20 cellular contexts compared by ENCODE assay signal in genomic region chr6:31227143-31227542, GRCh38. TPM values are rescaled to one million over a fixed set of nuclear protein-coding genes. Genes with fewer than 3 reads are reported as not detected.
A peak's percentile ranks its signal among the peaks of the same experiment; 100 is the strongest.
DNase-seq lines count a peak whose midpoint lies in the region; ATAC-seq and TF ChIP-seq lines count a peak whose summit lies in the region.
"Had no signal": no experiment of that assay in that cellular context is flagged by ENCODE, and none has a peak within 500 bp of the region (broad histone marks: within the 10 kb centered on the region; RNA-seq: fewer than 3 reads in every experiment).

No MANE protein-coding gene starts in this region.

- no peak overlapping the region for H3K27ac ChIP-seq in GM23338 (ENCODE audit: low read depth)
- H3K27ac ChIP-seq in OCI-LY7 (ENCODE audit: low read depth, low read length, poor library complexity, severe bottlenecking): no peak overlapping the region
- no peak overlapping the region for H3K27ac ChIP-seq in fibroblast of lung (ENCODE audit: insufficient read depth, low read length)
- H3K27ac ChIP-seq in neural progenitor cell: no peak overlapping the region
- H3K27ac ChIP-seq: BLaER1, HL-60 had no signal

- H3K27me3 ChIP-seq in GM23338 (ENCODE audit: insufficient read depth) (no peaks in the 10 kb centered on the region), fibroblast of lung (ENCODE audit: control insufficient read depth, insufficient read depth, low read length) (peaks cover 2% of the 10 kb centered on the region), neural progenitor cell (no peaks in the 10 kb centered on the region)
- H3K27me3 ChIP-seq: BLaER1 had no signal

- no peak overlapping the region for H3K27ac Mint-ChIP-seq in GM23338
- H3K27ac Mint-ChIP-seq in neural progenitor cell: peak overlapping the region; percentile 5
- no peak overlapping the region for H3K27ac Mint-ChIP-seq in natural killer cell treated with Interleukin-12 subunit alpha and Interleukin-12 subunit beta and Interleukin-15 and Interleukin-18, amount 100 ng/mL, for 72 hours

- BruUV-seq in OCI-LY7 (replicated peaks; lab: Mats Ljungman, UMichigan): no TSS peak

- ATAC-seq in GM23338 (no peak), GM19463 (IDR thresholded peaks at IDR 0.05; ENCODE audit: unreplicated experiment) (no peak)
- no peak for ATAC-seq in natural killer cell treated with Interleukin-12 subunit alpha and Interleukin-12 subunit beta and Interleukin-15 and Interleukin-18, amount 100 ng/mL, for 72 hours
- ATAC-seq: HepG2 had no signal

- H3K27me3 Mint-ChIP-seq in GM23338 (ENCODE audit: insufficient read depth, low read depth, poor library complexity) (no peaks in the 10 kb centered on the region), neural progenitor cell (ENCODE audit: insufficient read depth, low read depth) (peaks cover 4% of the 10 kb centered on the region)
- H3K27me3 Mint-ChIP-seq in natural killer cell treated with Interleukin-12 subunit alpha and Interleukin-12 subunit beta and Interleukin-15 and Interleukin-18, amount 100 ng/mL, for 72 hours: peaks cover 7 to 9% of the 10 kb centered on the region in 2 donors

- no peaks in the 10 kb centered on the region for H3K9me2 ChIP-seq in GM23338 (ENCODE audit: insufficient read depth)
- H3K9me2 ChIP-seq in OCI-LY7 (ENCODE audit: insufficient read depth, low read length): no peaks in the 10 kb centered on the region

- no peaks in the 10 kb centered on the region for H3K36me3 Mint-ChIP-seq in GM23338 (ENCODE audit: low read depth)
- H3K36me3 Mint-ChIP-seq in neural progenitor cell: no peaks in the 10 kb centered on the region
- no peaks in the 10 kb centered on the region for H3K36me3 Mint-ChIP-seq in natural killer cell treated with Interleukin-12 subunit alpha and Interleukin-12 subunit beta and Interleukin-15 and Interleukin-18, amount 100 ng/mL, for 72 hours
- H3K36me3 Mint-ChIP-seq: CD14-positive monocyte; CD4-positive, alpha-beta memory T cell had no signal

- H3K36me3 ChIP-seq in GM23338 (ENCODE audit: insufficient read depth) (no peaks in the 10 kb centered on the region), OCI-LY7 (ENCODE audit: insufficient read depth, low read length) (no peaks in the 10 kb centered on the region), fibroblast of lung (ENCODE audit: control insufficient read depth, insufficient read depth, low read length) (no peaks in the 10 kb centered on the region), neural progenitor cell (no peaks in the 10 kb centered on the region)
- H3K36me3 ChIP-seq: BLaER1, HAP-1 had no signal

- H3K4me1 ChIP-seq in GM23338 (ENCODE audit: insufficient read depth) (no peaks in the 10 kb centered on the region), OCI-LY7 (ENCODE audit: insufficient read depth, low read length, poor library complexity, severe bottlenecking) (peaks cover 54% of the 10 kb centered on the region), fibroblast of lung (ENCODE audit: control insufficient read depth, extremely low read depth, insufficient read depth, low read length) (no peaks in the 10 kb centered on the region), neural progenitor cell (peaks cover 8% of the 10 kb centered on the region)
- H3K4me1 ChIP-seq: BLaER1, HAP-1 had no signal

- H3K9me3 Mint-ChIP-seq in GM23338 (no peaks in the 10 kb centered on the region), neural progenitor cell (no peaks in the 10 kb centered on the region)
- H3K9me3 Mint-ChIP-seq in natural killer cell treated with Interleukin-12 subunit alpha and Interleukin-12 subunit beta and Interleukin-15 and Interleukin-18, amount 100 ng/mL, for 72 hours: no peaks in the 10 kb centered on the region
- H3K9me3 Mint-ChIP-seq: CD4-positive, alpha-beta memory T cell had no signal

- H3F3A ChIP-seq in GM23338 (replicated peaks; ENCODE audit: low read depth): no peaks in the 10 kb centered on the region
- H3F3A ChIP-seq in neural progenitor cell (ENCODE audit: low read depth): no peaks in the 10 kb centered on the region

- POLR2A ChIA-PET in OCI-LY7 (lab: Charles Lee): interaction anchor here (0.7 to 2.1 kb wide), 5 partner anchors 15 to 546 kb away, joined by 3 to 7 read pairs (median 3); no protein-coding TSS in a partner anchor

- 0 out of 2 replicates have a peak overlapping the region, but pooled peaks have one; percentile 1 for H2AFZ ChIP-seq in GM23338
- H2AFZ ChIP-seq in OCI-LY7 (ENCODE audit: low read length): peak overlapping the region; percentile 45; the same call in 1 of the 2 replicates
- peak overlapping the region; percentile 40 for H2AFZ ChIP-seq in fibroblast of lung (ENCODE audit: low read length)
- H2AFZ ChIP-seq in neural progenitor cell (replicated peaks): peak overlapping the region; percentile 28

- H3K4me2 ChIP-seq in GM23338 (no peak overlapping the region), OCI-LY7 (ENCODE audit: low read length) (no peak overlapping the region), fibroblast of lung (ENCODE audit: extremely low read depth, insufficient read depth, low read length) (no peak overlapping the region), neural progenitor cell (no peak overlapping the region)
- H3K4me2 ChIP-seq: BLaER1 had no signal

- H3K9me3 ChIP-seq in OCI-LY7 (ENCODE audit: low read length) (no peaks in the 10 kb centered on the region), fibroblast of lung (ENCODE audit: control insufficient read depth, insufficient read depth, low read depth, low read length) (no peaks in the 10 kb centered on the region), neural progenitor cell (ENCODE audit: low read depth) (no peaks in the 10 kb centered on the region)
- H3K9me3 ChIP-seq: BLaER1, HAP-1 had no signal

- no peaks in the 10 kb centered on the region for H4K20me1 ChIP-seq in GM23338 (replicated peaks; ENCODE audit: insufficient read depth)
- H4K20me1 ChIP-seq in OCI-LY7 (ENCODE audit: insufficient read depth, low read length): no peaks in the 10 kb centered on the region
- no peaks in the 10 kb centered on the region for H4K20me1 ChIP-seq in fibroblast of lung (ENCODE audit: control insufficient read depth, extremely low read depth, insufficient read depth, low read length)
- no peaks in the 10 kb centered on the region for H4K20me1 ChIP-seq in neural progenitor cell (ENCODE audit: low read depth)
- H4K20me1 ChIP-seq: BLaER1 had no signal

- TF ChIP-seq CTCF in GM23338 (conservative IDR thresholded peaks at IDR 0.05; ENCODE audit: low read depth in 2 of 2): no peak
- no peak for TF ChIP-seq CTCF in OCI-LY7 (conservative IDR thresholded peaks at IDR 0.05; ENCODE audit: low read length)
- no peak for TF ChIP-seq CTCF in fibroblast of lung (conservative IDR thresholded peaks at IDR 0.05 in 1 of 2, IDR thresholded peaks at IDR 0.05 in 1 of 2; ENCODE audit: low read depth in 1 of 2, low read length in 2 of 2)
- TF ChIP-seq CTCF in neural progenitor cell (IDR thresholded peaks at IDR 0.05): no peak

- intact Hi-C loops in OCI-LY7 (cut with micrococcal nuclease; ENCODE audit: unreplicated experiment): loop anchor here (10.0 kb wide), 1 partner anchor 458 kb away; the partner anchor contains the start of gene LY6G5C

- DNase-seq in GM23338 (ENCODE audit: low spot score) (no peak), OCI-LY7 (ENCODE audit: low spot score) (no peak), fibroblast of lung (ENCODE audit: low read depth in 2 of 2) (no peak), neural progenitor cell (ENCODE audit: low spot score) (no peak), iPS-NIHi7 (ENCODE audit: extremely low spot score) (no peak)
- no peak for DNase-seq in natural killer cell treated with Interleukin-12 subunit alpha and Interleukin-12 subunit beta and Interleukin-15 and Interleukin-18, amount 100 ng/mL, for 72 hours (ENCODE audit: low spot score)
- DNase-seq: 8988T; CD4-positive, alpha-beta memory T cell; DMS153; DMS79; GF-D8 had no signal

- no peak overlapping the region for H3K4me3 ChIP-seq in GM23338
- no peak overlapping the region for H3K4me3 ChIP-seq in OCI-LY7 (ENCODE audit: low read depth, low read length, poor library complexity, severe bottlenecking)
- no peak overlapping the region for H3K4me3 ChIP-seq in fibroblast of lung (replicated peaks in 1 of 4; ENCODE audit: control extremely low read depth in 1 of 4, insufficient read depth in 1 of 4, low read depth in 3 of 4, low read length in 4 of 4)
- no peak overlapping the region for H3K4me3 ChIP-seq in neural progenitor cell
- H3K4me3 ChIP-seq: BLaER1, HAP-1 had no signal

- H3K4me1 Mint-ChIP-seq in GM23338 (no peaks in the 10 kb centered on the region), neural progenitor cell (no peaks in the 10 kb centered on the region)
- H3K4me1 Mint-ChIP-seq in natural killer cell treated with Interleukin-12 subunit alpha and Interleukin-12 subunit beta and Interleukin-15 and Interleukin-18, amount 100 ng/mL, for 72 hours (ENCODE audit: low read depth in 2 of 2): peaks cover 6 to 7% of the 10 kb centered on the region in 2 donors

- H3K4me3 Mint-ChIP-seq in GM23338: no peak overlapping the region
- no peak overlapping the region for H3K4me3 Mint-ChIP-seq in neural progenitor cell
- H3K4me3 Mint-ChIP-seq in natural killer cell treated with Interleukin-12 subunit alpha and Interleukin-12 subunit beta and Interleukin-15 and Interleukin-18, amount 100 ng/mL, for 72 hours: no peak overlapping the region
- H3K4me3 Mint-ChIP-seq: CD14-positive monocyte; CD4-positive, alpha-beta memory T cell had no signal

- H3K9ac ChIP-seq in fibroblast of lung (ENCODE audit: insufficient read depth, low read length) (no peak overlapping the region), neural progenitor cell (no peak overlapping the region)
- H3K9ac ChIP-seq: BLaER1 had no signal

- CTCF ChIA-PET in OCI-LY7 (lab: Charles Lee; ENCODE audit: unreplicated experiment): no interaction called here

- H3K79me2 ChIP-seq in GM23338 (replicated peaks; ENCODE audit: insufficient read depth) (no peaks in the 10 kb centered on the region), OCI-LY7 (ENCODE audit: insufficient read depth, low read depth, low read length) (no peaks in the 10 kb centered on the region), fibroblast of lung (ENCODE audit: control insufficient read depth, insufficient read depth, low read length) (no peaks in the 10 kb centered on the region), neural progenitor cell (ENCODE audit: low read depth) (no peaks in the 10 kb centered on the region)

RNA-seq across cellular contexts. Expression of gene HLA-C, which starts 44.7 kb away (rescaled TPM):
- total RNA-seq in GM23338 (2014; rRNA removed; shearing (Covaris generic)): 94.6 and 116 TPM in 2 replicates
- 73.1 and 76.9 TPM in 2 replicates for polyA plus RNA-seq in GM23338 (2016; fragmentation: Nextera tagmentation; extraction: Ambion mirVana)
- 333 and 406 TPM in 2 replicates for total RNA-seq in OCI-LY7 (2014; rRNA removed; shearing (Covaris generic))
- 404 and 419 TPM in 2 replicates for total RNA-seq in OCI-LY7 (2022)
- 122 and 193 TPM in 2 replicates for total RNA-seq in fibroblast of lung
- 274 and 408 TPM in 2 replicates for polyA plus RNA-seq in fibroblast of lung
- polyA plus RNA-seq in fibroblast of lung (2012): 437 and 484 TPM in 2 replicates
- 359 and 618 TPM in 2 replicates for polyA minus RNA-seq in fibroblast of lung (ENCODE audit: low replicate concordance)
- 65.2 and 170 TPM in 2 replicates for total RNA-seq in neural progenitor cell (ENCODE audit: low replicate concordance)
- total RNA-seq in natural killer cell treated with Interleukin-12 subunit alpha and Interleukin-12 subunit beta and Interleukin-15 and Interleukin-18, amount 100 ng/mL, for 72 hours: 1,000 to 10,000 TPM; 1,205 to 1,894 TPM

RNA-seq across cellular contexts. Expression of gene POU5F1, which starts 56.7 kb away (rescaled TPM):
- total RNA-seq in GM23338 (2014; rRNA removed; shearing (Covaris generic)): 3,419 and 3,629 TPM in 2 replicates
- polyA plus RNA-seq in GM23338 (2016; fragmentation: Nextera tagmentation; extraction: Ambion mirVana) (1,839 and 1,914 TPM in 2 replicates), fibroblast of lung (0.23 TPM in 1 of 2 replicates, not detected in the other)
- total RNA-seq in OCI-LY7 (2014; rRNA removed; shearing (Covaris generic)): 0.44 TPM in 1 of 2 replicates, not detected in the other
- total RNA-seq in OCI-LY7 (2022) (0.86 and 1.4 TPM in 2 replicates), fibroblast of lung (under 0.01 TPM in 2 replicates), neural progenitor cell (ENCODE audit: low replicate concordance) (17.2 and 17.4 TPM in 2 replicates)
- polyA plus RNA-seq in fibroblast of lung (2012): 0.09 and 0.19 TPM in 2 replicates
- polyA minus RNA-seq in fibroblast of lung (ENCODE audit: low replicate concordance): not detected in 2 replicates
- total RNA-seq in natural killer cell treated with Interleukin-12 subunit alpha and Interleukin-12 subunit beta and Interleukin-15 and Interleukin-18, amount 100 ng/mL, for 72 hours: under 1 TPM in 1 of 2 donors, not detected in 1; 0.21 TPM
- total RNA-seq: A673; CD4-positive, alpha-beta memory T cell; H4 had no signal
- polyA plus RNA-seq: AG04450; CD14-positive monocyte; CD4-positive, alpha-beta memory T cell had no signal

Comparison
In these comparisons a context has a peak if more than half of its experiments do, and no peak if none do; other contexts are left out.
1. RNA of gene POU5F1, which starts 56.7 kb away (total RNA-seq): 3,419 to 3,629 TPM in GM23338; 17.2 to 17.4 TPM in neural progenitor cell, 0.44 to 1.4 TPM in OCI-LY7, 0.21 TPM in natural killer cell treated with Interleukin-12 subunit alpha and Interleukin-12 subunit beta and Interleukin-15 and Interleukin-18, amount 100 ng/mL, for 72 hours and under 0.01 TPM in fibroblast of lung; every median in the first group is over 100 times any median in the second.
2. Peak in every context shown above with its lines, with median percentiles within 50 percentile points of each other: H2AFZ ChIP-seq.